Comparison of ENCODE assay signal across 24 cellular contexts in the genomic region with DNA sequence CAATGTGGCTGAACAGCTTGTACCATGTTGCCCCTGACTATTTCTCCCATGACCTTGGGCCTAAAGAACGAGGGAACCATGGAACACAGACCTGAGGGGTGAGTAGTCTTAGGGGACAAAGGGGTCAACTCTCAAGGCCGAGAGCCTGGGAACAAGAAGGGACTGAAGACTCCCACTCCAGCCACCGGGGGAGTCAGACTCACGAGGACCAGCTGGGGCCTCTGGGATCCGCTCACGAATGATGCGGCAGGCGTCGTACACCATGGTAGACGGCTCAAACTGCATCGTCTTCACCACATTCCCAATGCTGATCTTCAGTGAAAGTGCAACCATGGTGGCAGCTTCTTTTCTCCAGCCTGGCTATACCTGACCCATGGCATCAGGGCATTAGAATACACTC. TPM values are rescaled to one million over a fixed set of nuclear protein-coding genes. Genes with fewer than 3 reads are reported as not detected.
DNase-seq lines count a peak whose midpoint lies in the region; ATAC-seq and TF ChIP-seq lines count a peak whose summit lies in the region.
"Had no signal": no experiment of that assay in that cellular context is flagged by ENCODE, and none has a peak within 500 bp of the region (broad histone marks: within the 10 kb centered on the region; RNA-seq: fewer than 3 reads in every experiment).

No MANE protein-coding gene starts in this region.

- peaks cover 2 to 50% (median 26%) of the 10 kb centered on the region in 4 donors for H3K36me3 ChIP-seq in transverse colon
- H3K36me3 ChIP-seq: neural progenitor cell had no signal

- H3K36me3 Mint-ChIP-seq in endothelial cell (ENCODE audit: low read depth, unreplicated experiment), result peaks cover 55% of the 10 kb centered on the region
- peaks cover 32% of the 10 kb centered on the region for H3K36me3 Mint-ChIP-seq in natural killer cell treated with Interleukin-12 subunit alpha and Interleukin-12 subunit beta and Interleukin-15 and Interleukin-18, amount 100 ng/mL, for 72 hours
- H3K36me3 Mint-ChIP-seq: IgD-negative memory B cell had no signal

- H3K4me3 Mint-ChIP-seq in endothelial cell (ENCODE audit: unreplicated experiment), result no peak overlapping the region
- H3K4me3 Mint-ChIP-seq in natural killer cell treated with Interleukin-12 subunit alpha and Interleukin-12 subunit beta and Interleukin-15 and Interleukin-18, amount 100 ng/mL, for 72 hours, result no peak overlapping the region
- H3K4me3 Mint-ChIP-seq: activated CD4-positive, alpha-beta memory T cell treated with anti-CD3 and anti-CD28 coated beads for 36 hours; IgD-negative memory B cell; neural progenitor cell had no signal

- peaks cover 14% of the 10 kb centered on the region for H3K4me1 Mint-ChIP-seq in endothelial cell (ENCODE audit: unreplicated experiment)
- H3K4me1 Mint-ChIP-seq in natural killer cell treated with Interleukin-12 subunit alpha and Interleukin-12 subunit beta and Interleukin-15 and Interleukin-18, amount 100 ng/mL, for 72 hours (ENCODE audit: low read depth in 2 of 2), result peaks cover 17 to 19% of the 10 kb centered on the region in 2 donors

- peaks cover 29 to 48% (median 44%) of the 10 kb centered on the region in 4 donors for H3K4me1 ChIP-seq in transverse colon

- intact Hi-C loops in transverse colon (cut with DNase I; ENCODE audit: low total_unique reads), result loop anchor here (5.0 kb wide), 1 partner anchor 68 kb away; a partner anchor contains a TSS

- no peak for TF ChIP-seq EP300 in transverse colon (IDR thresholded peaks at IDR 0.05; ENCODE audit: low read depth)

- TF ChIP-seq CTCF in endothelial cell (IDR thresholded peaks at IDR 0.05; ENCODE audit: unreplicated experiment), result no peak
- no peak for TF ChIP-seq CTCF in transverse colon (IDR thresholded peaks at IDR 0.05)

- no peak for ATAC-seq in natural killer cell treated with Interleukin-12 subunit alpha and Interleukin-12 subunit beta and Interleukin-15 and Interleukin-18, amount 100 ng/mL, for 72 hours
- no peak for ATAC-seq in HG03439 (IDR thresholded peaks at IDR 0.05; ENCODE audit: unreplicated experiment)
- ATAC-seq: activated CD4-positive, CD25-positive, alpha-beta regulatory T cell treated with anti-CD3 and anti-CD28 coated beads, Interleukin-2, amount 50 U/mL, for 24 hours; right cardiac atrium had no signal

- H3K27me3 ChIP-seq in transverse colon, result no peaks in the 10 kb centered on the region
- H3K27me3 ChIP-seq: neural progenitor cell had no signal

- H3K27me3 Mint-ChIP-seq in endothelial cell (ENCODE audit: unreplicated experiment), result peaks cover 13% of the 10 kb centered on the region
- no peaks in the 10 kb centered on the region for H3K27me3 Mint-ChIP-seq in natural killer cell treated with Interleukin-12 subunit alpha and Interleukin-12 subunit beta and Interleukin-15 and Interleukin-18, amount 100 ng/mL, for 72 hours
- H3K27me3 Mint-ChIP-seq: activated CD4-positive, alpha-beta memory T cell treated with anti-CD3 and anti-CD28 coated beads for 36 hours; IgD-negative memory B cell had no signal

- H3K27ac ChIP-seq in transverse colon, result peak overlapping the region; percentile 94 to 98 (median 97)
- H3K27ac ChIP-seq: neural progenitor cell, PC-9, SK-N-MC had no signal

- no peak overlapping the region for H3K4me3 ChIP-seq in transverse colon
- H3K4me3 ChIP-seq: neural progenitor cell, PC-9, SK-N-MC had no signal

- no peaks in the 10 kb centered on the region for H3K9me3 ChIP-seq in transverse colon

- WGBS in transverse colon (ENCODE audit: low coverage in 1 of 2), 2 donors, result 80% methylated on average over 11 of the region's 11 CpGs; no CpG with 5 or more reads in 1 of the 2 donors

- peak overlapping the region; percentile 68 for H3K27ac Mint-ChIP-seq in endothelial cell (ENCODE audit: unreplicated experiment)
- no peak overlapping the region for H3K27ac Mint-ChIP-seq in natural killer cell treated with Interleukin-12 subunit alpha and Interleukin-12 subunit beta and Interleukin-15 and Interleukin-18, amount 100 ng/mL, for 72 hours
- H3K27ac Mint-ChIP-seq: activated CD4-positive, alpha-beta memory T cell treated with anti-CD3 and anti-CD28 coated beads for 36 hours; neural progenitor cell had no signal

- in situ Hi-C loops in transverse colon (cut with MboI; ENCODE audit: low pct_ligation_motif_present in 1 of 4, low pct_unique_long_range_greater_than_20kb in 1 of 4, low sequenced_read_pairs in 3 of 4), result no loop called here

- DNase-seq in LHCN-M2 (ENCODE audit: low read depth), result peak; percentile 5
- no peak for DNase-seq in endothelial cell (ENCODE audit: low spot score)
- DNase-seq in natural killer cell treated with Interleukin-12 subunit alpha and Interleukin-12 subunit beta and Interleukin-15 and Interleukin-18, amount 100 ng/mL, for 72 hours (ENCODE audit: low spot score), result peak; percentile 34
- DNase-seq in transverse colon, result no peak
- DNase-seq in UCSD-AML1 (lab: John Stamatoyannopoulos, UW; ENCODE audit: unreplicated experiment), result no peak
- DNase-seq in NCI-H2196 (lab: John Stamatoyannopoulos, UW; ENCODE audit: unreplicated experiment), result no peak
- DNase-seq: activated CD4-positive, alpha-beta memory T cell treated with anti-CD3 and anti-CD28 coated beads for 36 hours; activated naive CD4-positive, alpha-beta T cell treated with Interleukin-2 at 50 U/mL for 16 hours; central memory CD4-positive, alpha-beta T cell; DMS153; NCI-H1694; NCI-H2171 treated with DMSO at 0.1 percent for 48 hours; NCI-H524 treated with DMSO at 0.1 percent for 48 hours; PC-9; stimulated activated CD4-positive, alpha-beta T cell treated with anti-CD3 and anti-CD28 coated beads, Interleukin-2, amount 100 ng/mL, for 24 hours; T-helper 1 cell had no signal

- no peaks in the 10 kb centered on the region for H3K9me3 Mint-ChIP-seq in endothelial cell (ENCODE audit: unreplicated experiment)
- H3K9me3 Mint-ChIP-seq in natural killer cell treated with Interleukin-12 subunit alpha and Interleukin-12 subunit beta and Interleukin-15 and Interleukin-18, amount 100 ng/mL, for 72 hours, result no peaks in the 10 kb centered on the region
- H3K9me3 Mint-ChIP-seq: activated CD4-positive, alpha-beta memory T cell treated with anti-CD3 and anti-CD28 coated beads for 36 hours; IgD-negative memory B cell; neural progenitor cell had no signal

- no peak for TF ChIP-seq POLR2A in transverse colon (IDR thresholded peaks at IDR 0.05)

RNA-seq across cellular contexts. Expression of a gene that starts 6.6 kb away (rescaled TPM):
- total RNA-seq in LHCN-M2 (2014; rRNA removed), result 356 and 415 TPM in 2 replicates
- 384 TPM for polyA plus RNA-seq in LHCN-M2 (2012)
- total RNA-seq in endothelial cell (ENCODE audit: unreplicated experiment), result 370 TPM
- total RNA-seq in natural killer cell treated with Interleukin-12 subunit alpha and Interleukin-12 subunit beta and Interleukin-15 and Interleukin-18, amount 100 ng/mL, for 72 hours, result 100 to 1,000 TPM; 490 to 539 TPM
- total RNA-seq in transverse colon, result 100 to 1,000 TPM; 158 to 328 (median 177) TPM

RNA-seq across cellular contexts. Expression of a gene that starts 7.1 kb away (rescaled TPM):
- 87.9 and 108 TPM in 2 replicates for total RNA-seq in LHCN-M2 (2014; rRNA removed)
- polyA plus RNA-seq in LHCN-M2 (2012), result 76.4 TPM
- 29.2 TPM for total RNA-seq in endothelial cell (ENCODE audit: unreplicated experiment)
- 10 to 100 TPM; 29.4 to 35.7 TPM for total RNA-seq in natural killer cell treated with Interleukin-12 subunit alpha and Interleukin-12 subunit beta and Interleukin-15 and Interleukin-18, amount 100 ng/mL, for 72 hours
- total RNA-seq in transverse colon, result 10 to 100 TPM; 22.4 to 69.7 (median 45.5) TPM

RNA-seq across cellular contexts. Expression of a gene that starts 23.7 kb away (rescaled TPM):
- total RNA-seq in LHCN-M2 (2014; rRNA removed), result 26.4 and 29.9 TPM in 2 replicates
- polyA plus RNA-seq in LHCN-M2 (2012), result 26.2 TPM
- 200 TPM for total RNA-seq in endothelial cell (ENCODE audit: unreplicated experiment)
- 10 to 100 TPM; 68.4 to 81.4 TPM for total RNA-seq in natural killer cell treated with Interleukin-12 subunit alpha and Interleukin-12 subunit beta and Interleukin-15 and Interleukin-18, amount 100 ng/mL, for 72 hours
- total RNA-seq in transverse colon, result 100 to 1,000 TPM; 217 to 709 (median 255) TPM

RNA-seq across cellular contexts. Expression of a gene that starts 23.7 kb away (rescaled TPM):
- 13.5 and 17.4 TPM in 2 replicates for total RNA-seq in LHCN-M2 (2014; rRNA removed)
- polyA plus RNA-seq in LHCN-M2 (2012), result 15.8 TPM
- total RNA-seq in endothelial cell (ENCODE audit: unreplicated experiment), result 51.4 TPM
- 10 to 100 TPM; 17.9 to 19.6 TPM for total RNA-seq in natural killer cell treated with Interleukin-12 subunit alpha and Interleukin-12 subunit beta and Interleukin-15 and Interleukin-18, amount 100 ng/mL, for 72 hours
- total RNA-seq in transverse colon, result 10 to 100 TPM; 30.3 to 47.5 (median 43.7) TPM

RNA-seq across cellular contexts. Expression of a gene that starts 28.7 kb away (rescaled TPM):
- not detected in 2 replicates for total RNA-seq in LHCN-M2 (2014; rRNA removed)
- not detected for polyA plus RNA-seq in LHCN-M2 (2012)
- total RNA-seq in endothelial cell (ENCODE audit: unreplicated experiment), result 2.8 TPM
- total RNA-seq in natural killer cell treated with Interleukin-12 subunit alpha and Interleukin-12 subunit beta and Interleukin-15 and Interleukin-18, amount 100 ng/mL, for 72 hours, result not detected
- total RNA-seq in transverse colon, result not detected
- total RNA-seq: activated CD4-positive, alpha-beta memory T cell treated with anti-CD3 and anti-CD28 coated beads for 36 hours; PC-9; right cardiac atrium had no signal
- polyA plus RNA-seq: AG04450, BJ had no signal

Comparison
In these comparisons a context has a peak if more than half of its experiments do, and no peak if none do; other contexts are left out.
1. DNase-seq: peak in LHCN-M2 (single experiment) and natural killer cell treated with Interleukin-12 subunit alpha and Interleukin-12 subunit beta and Interleukin-15 and Interleukin-18, amount 100 ng/mL, for 72 hours (single experiment); none in endothelial cell (single experiment), transverse colon (single experiment), UCSD-AML1 (single experiment) and NCI-H2196 (single experiment).